2 cellular contexts compared by ENCODE assay signal in the genomic region with DNA sequence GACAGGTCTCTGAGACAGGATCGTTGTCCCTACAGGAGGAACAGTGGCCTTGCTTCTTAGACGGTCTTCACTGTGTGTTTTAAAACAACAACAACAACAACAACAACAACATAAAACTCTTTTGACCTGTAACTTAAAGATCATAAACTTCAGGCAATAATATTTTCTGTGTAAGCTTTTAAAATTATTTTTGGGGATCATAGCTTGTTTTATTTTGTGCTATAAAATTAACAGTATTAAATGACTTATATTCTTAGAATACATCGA.
TF ChIP-seq lines count a peak whose summit lies in the region.

No MANE protein-coding gene starts in this region.

TF ChIP-seq in GM23338, 12 proteins besides CTCF, POLR2A, EP300 and RAD21 (continued from another document):
- TF ChIP-seq, protein P1, sequence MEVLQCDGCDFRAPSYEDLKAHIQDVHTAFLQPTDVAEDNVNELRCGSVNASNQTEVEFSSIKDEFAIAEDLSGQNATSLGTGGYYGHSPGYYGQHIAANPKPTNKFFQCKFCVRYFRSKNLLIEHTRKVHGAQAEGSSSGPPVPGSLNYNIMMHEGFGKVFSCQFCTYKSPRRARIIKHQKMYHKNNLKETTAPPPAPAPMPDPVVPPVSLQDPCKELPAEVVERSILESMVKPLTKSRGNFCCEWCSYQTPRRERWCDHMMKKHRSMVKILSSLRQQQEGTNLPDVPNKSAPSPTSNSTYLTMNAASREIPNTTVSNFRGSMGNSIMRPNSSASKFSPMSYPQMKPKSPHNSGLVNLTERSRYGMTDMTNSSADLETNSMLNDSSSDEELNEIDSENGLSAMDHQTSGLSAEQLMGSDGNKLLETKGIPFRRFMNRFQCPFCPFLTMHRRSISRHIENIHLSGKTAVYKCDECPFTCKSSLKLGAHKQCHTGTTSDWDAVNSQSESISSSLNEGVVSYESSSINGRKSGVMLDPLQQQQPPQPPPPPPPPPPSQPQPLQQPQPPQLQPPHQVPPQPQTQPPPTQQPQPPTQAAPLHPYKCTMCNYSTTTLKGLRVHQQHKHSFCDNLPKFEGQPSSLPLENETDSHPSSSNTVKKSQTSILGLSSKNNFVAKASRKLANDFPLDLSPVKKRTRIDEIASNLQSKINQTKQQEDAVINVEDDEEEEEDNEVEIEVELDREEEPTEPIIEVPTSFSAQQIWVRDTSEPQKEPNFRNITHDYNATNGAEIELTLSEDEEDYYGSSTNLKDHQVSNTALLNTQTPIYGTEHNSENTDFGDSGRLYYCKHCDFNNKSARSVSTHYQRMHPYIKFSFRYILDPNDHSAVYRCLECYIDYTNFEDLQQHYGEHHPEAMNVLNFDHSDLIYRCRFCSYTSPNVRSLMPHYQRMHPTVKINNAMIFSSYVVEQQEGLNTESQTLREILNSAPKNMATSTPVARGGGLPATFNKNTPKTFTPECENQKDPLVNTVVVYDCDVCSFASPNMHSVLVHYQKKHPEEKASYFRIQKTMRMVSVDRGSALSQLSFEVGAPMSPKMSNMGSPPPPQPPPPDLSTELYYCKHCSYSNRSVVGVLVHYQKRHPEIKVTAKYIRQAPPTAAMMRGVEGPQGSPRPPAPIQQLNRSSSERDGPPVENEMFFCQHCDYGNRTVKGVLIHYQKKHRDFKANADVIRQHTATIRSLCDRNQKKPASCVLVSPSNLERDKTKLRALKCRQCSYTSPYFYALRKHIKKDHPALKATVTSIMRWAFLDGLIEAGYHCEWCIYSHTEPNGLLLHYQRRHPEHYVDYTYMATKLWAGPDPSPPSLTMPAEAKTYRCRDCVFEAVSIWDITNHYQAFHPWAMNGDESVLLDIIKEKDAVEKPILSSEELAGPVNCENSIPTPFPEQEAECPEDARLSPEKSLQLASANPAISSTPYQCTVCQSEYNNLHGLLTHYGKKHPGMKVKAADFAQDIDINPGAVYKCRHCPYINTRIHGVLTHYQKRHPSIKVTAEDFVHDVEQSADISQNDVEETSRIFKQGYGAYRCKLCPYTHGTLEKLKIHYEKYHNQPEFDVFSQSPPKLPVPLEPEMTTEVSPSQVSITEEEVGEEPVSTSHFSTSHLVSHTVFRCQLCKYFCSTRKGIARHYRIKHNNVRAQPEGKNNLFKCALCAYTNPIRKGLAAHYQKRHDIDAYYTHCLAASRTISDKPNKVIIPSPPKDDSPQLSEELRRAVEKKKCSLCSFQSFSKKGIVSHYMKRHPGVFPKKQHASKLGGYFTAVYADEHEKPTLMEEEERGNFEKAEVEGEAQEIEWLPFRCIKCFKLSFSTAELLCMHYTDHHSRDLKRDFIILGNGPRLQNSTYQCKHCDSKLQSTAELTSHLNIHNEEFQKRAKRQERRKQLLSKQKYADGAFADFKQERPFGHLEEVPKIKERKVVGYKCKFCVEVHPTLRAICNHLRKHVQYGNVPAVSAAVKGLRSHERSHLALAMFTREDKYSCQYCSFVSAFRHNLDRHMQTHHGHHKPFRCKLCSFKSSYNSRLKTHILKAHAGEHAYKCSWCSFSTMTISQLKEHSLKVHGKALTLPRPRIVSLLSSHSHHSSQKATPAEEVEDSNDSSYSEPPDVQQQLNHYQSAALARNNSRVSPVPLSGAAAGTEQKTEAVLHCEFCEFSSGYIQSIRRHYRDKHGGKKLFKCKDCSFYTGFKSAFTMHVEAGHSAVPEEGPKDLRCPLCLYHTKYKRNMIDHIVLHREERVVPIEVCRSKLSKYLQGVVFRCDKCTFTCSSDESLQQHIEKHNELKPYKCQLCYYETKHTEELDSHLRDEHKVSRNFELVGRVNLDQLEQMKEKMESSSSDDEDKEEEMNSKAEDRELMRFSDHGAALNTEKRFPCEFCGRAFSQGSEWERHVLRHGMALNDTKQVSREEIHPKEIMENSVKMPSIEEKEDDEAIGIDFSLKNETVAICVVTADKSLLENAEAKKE (CRISPR knock-in tag; IDR thresholded peaks at IDR 0.05) = no peak
- TF ChIP-seq ZNF114 (CRISPR knock-in tag; IDR thresholded peaks at IDR 0.05) (no peak), EZH2 (IDR thresholded peaks at IDR 0.05; ENCODE audit: low read depth, unreplicated experiment) (no peak), STAT1 (IDR thresholded peaks at IDR 0.05; ENCODE audit: unreplicated experiment) (no peak)

TF ChIP-seq in K562, 482 proteins besides CTCF, POLR2A, EP300 and RAD21 (continued from another document):
- TF ChIP-seq, protein P2, sequence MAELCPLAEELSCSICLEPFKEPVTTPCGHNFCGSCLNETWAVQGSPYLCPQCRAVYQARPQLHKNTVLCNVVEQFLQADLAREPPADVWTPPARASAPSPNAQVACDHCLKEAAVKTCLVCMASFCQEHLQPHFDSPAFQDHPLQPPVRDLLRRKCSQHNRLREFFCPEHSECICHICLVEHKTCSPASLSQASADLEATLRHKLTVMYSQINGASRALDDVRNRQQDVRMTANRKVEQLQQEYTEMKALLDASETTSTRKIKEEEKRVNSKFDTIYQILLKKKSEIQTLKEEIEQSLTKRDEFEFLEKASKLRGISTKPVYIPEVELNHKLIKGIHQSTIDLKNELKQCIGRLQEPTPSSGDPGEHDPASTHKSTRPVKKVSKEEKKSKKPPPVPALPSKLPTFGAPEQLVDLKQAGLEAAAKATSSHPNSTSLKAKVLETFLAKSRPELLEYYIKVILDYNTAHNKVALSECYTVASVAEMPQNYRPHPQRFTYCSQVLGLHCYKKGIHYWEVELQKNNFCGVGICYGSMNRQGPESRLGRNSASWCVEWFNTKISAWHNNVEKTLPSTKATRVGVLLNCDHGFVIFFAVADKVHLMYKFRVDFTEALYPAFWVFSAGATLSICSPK (IDR thresholded peaks at IDR 0.05; ENCODE audit: borderline replicate concordance) = no peak
- TF ChIP-seq, protein P3, sequence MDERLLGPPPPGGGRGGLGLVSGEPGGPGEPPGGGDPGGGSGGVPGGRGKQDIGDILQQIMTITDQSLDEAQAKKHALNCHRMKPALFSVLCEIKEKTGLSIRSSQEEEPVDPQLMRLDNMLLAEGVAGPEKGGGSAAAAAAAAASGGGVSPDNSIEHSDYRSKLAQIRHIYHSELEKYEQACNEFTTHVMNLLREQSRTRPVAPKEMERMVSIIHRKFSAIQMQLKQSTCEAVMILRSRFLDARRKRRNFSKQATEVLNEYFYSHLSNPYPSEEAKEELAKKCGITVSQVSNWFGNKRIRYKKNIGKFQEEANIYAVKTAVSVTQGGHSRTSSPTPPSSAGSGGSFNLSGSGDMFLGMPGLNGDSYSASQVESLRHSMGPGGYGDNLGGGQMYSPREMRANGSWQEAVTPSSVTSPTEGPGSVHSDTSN (CRISPR knock-in tag; IDR thresholded peaks at IDR 0.05; ENCODE audit: low read depth) = no peak
- TF ChIP-seq, protein P3 (tag; conservative IDR thresholded peaks at IDR 0.05; ENCODE audit: low read depth) = no peak
- TF ChIP-seq THRAP3 (IDR thresholded peaks at IDR 0.05; ENCODE audit: borderline replicate concordance) = no peak
- TF ChIP-seq CXXC5 (CRISPR knock-in tag; IDR thresholded peaks at IDR 0.05) = no peak
- TF ChIP-seq FIP1L1 (IDR thresholded peaks at IDR 0.05; ENCODE audit: low read depth, low read length, poor library complexity, severe bottlenecking) = no peak
- TF ChIP-seq, protein P4, sequence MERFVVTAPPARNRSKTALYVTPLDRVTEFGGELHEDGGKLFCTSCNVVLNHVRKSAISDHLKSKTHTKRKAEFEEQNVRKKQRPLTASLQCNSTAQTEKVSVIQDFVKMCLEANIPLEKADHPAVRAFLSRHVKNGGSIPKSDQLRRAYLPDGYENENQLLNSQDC (CRISPR knock-in tag; IDR thresholded peaks at IDR 0.05) = peak; percentile 83; the same call in 1 of the 2 replicates
- 0 out of 2 replicates have a peak, but pooled peaks have one; percentile 10 for TF ChIP-seq TOE1 (IDR thresholded peaks at IDR 0.05; ENCODE audit: borderline replicate concordance)
- TF ChIP-seq TOE1 (CRISPR knock-in tag; IDR thresholded peaks at IDR 0.05; ENCODE audit: borderline replicate concordance, low read depth) = no peak
- TF ChIP-seq, protein P5, sequence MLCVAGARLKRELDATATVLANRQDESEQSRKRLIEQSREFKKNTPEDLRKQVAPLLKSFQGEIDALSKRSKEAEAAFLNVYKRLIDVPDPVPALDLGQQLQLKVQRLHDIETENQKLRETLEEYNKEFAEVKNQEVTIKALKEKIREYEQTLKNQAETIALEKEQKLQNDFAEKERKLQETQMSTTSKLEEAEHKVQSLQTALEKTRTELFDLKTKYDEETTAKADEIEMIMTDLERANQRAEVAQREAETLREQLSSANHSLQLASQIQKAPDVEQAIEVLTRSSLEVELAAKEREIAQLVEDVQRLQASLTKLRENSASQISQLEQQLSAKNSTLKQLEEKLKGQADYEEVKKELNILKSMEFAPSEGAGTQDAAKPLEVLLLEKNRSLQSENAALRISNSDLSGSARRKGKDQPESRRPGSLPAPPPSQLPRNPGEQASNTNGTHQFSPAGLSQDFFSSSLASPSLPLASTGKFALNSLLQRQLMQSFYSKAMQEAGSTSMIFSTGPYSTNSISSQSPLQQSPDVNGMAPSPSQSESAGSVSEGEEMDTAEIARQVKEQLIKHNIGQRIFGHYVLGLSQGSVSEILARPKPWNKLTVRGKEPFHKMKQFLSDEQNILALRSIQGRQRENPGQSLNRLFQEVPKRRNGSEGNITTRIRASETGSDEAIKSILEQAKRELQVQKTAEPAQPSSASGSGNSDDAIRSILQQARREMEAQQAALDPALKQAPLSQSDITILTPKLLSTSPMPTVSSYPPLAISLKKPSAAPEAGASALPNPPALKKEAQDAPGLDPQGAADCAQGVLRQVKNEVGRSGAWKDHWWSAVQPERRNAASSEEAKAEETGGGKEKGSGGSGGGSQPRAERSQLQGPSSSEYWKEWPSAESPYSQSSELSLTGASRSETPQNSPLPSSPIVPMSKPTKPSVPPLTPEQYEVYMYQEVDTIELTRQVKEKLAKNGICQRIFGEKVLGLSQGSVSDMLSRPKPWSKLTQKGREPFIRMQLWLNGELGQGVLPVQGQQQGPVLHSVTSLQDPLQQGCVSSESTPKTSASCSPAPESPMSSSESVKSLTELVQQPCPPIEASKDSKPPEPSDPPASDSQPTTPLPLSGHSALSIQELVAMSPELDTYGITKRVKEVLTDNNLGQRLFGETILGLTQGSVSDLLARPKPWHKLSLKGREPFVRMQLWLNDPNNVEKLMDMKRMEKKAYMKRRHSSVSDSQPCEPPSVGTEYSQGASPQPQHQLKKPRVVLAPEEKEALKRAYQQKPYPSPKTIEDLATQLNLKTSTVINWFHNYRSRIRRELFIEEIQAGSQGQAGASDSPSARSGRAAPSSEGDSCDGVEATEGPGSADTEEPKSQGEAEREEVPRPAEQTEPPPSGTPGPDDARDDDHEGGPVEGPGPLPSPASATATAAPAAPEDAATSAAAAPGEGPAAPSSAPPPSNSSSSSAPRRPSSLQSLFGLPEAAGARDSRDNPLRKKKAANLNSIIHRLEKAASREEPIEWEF (CRISPR knock-in tag; IDR thresholded peaks at IDR 0.05) = no peak
